ENCODE assay signal across 9 cellular contexts in genomic region chr16:85055503-85056210, GRCh38. TPM values are rescaled to one million over a fixed set of nuclear protein-coding genes. Genes with fewer than 3 reads are reported as not detected.
DNase-seq lines count a peak whose midpoint lies in the region; ATAC-seq, FAIRE-seq and TF ChIP-seq lines count a peak whose summit lies in the region.
"Had no signal": no experiment of that assay in that cellular context is flagged by ENCODE, and none has a peak within 500 bp of the region (broad histone marks: within the 10 kb centered on the region; RNA-seq: fewer than 3 reads in every experiment).

No MANE protein-coding gene starts in this region.

- peak; percentile 83 for ATAC-seq in GM19328 (IDR thresholded peaks at IDR 0.05; ENCODE audit: unreplicated experiment)
- peak; percentile 64 for ATAC-seq in HG03469 (IDR thresholded peaks at IDR 0.05; ENCODE audit: unreplicated experiment)
- ATAC-seq in WTC11, result no peak

- CTCF ChIA-PET in WTC11 (lab: Charles Lee), result interaction anchor here (0.6 to 2.8 kb wide), 26 partner anchors 9 to 198 kb away, joined by 3 to 38 read pairs (median 4); partner anchors contain the start of gene KIAA0513

- no peaks in the 10 kb centered on the region for H3K9me3 Mint-ChIP-seq in WTC11

- POLR2A ChIA-PET in WTC11 (lab: Charles Lee), result no interaction called here

- no peaks in the 10 kb centered on the region for H3K36me3 ChIP-seq in bronchial epithelial cell (ENCODE audit: control insufficient read depth, insufficient read depth, low read length)

- no peak for FAIRE-seq in bronchial epithelial cell (lab: Jason Lieb, UNC)
- FAIRE-seq: islet of Langerhans had no signal

- TF ChIP-seq CTCF in WTC11 (IDR thresholded peaks at IDR 0.05) (no peak), bronchial epithelial cell (IDR thresholded peaks at IDR 0.05; ENCODE audit: insufficient read depth, low read length, severe bottlenecking) (no peak)

- H3K36me3 Mint-ChIP-seq in WTC11, result no peaks in the 10 kb centered on the region

- H3K4me3 ChIP-seq in bronchial epithelial cell (ENCODE audit: low read depth, low read length), result no peak overlapping the region

- no peak overlapping the region for H3K4me3 Mint-ChIP-seq in WTC11

- H3K27ac Mint-ChIP-seq in WTC11, result peak overlapping the region; percentile 1; the same call in 1 of the 2 replicates

- no peaks in the 10 kb centered on the region for H3K27me3 ChIP-seq in bronchial epithelial cell (ENCODE audit: control insufficient read depth, insufficient read depth, low read length)

- DNase-seq in WTC11 (ENCODE audit: low spot score) (no peak), bronchial epithelial cell (ENCODE audit: low read depth) (peak; percentile 17), lung microvascular endothelial cell (ENCODE audit: low read depth in 2 of 2) (peak; percentile 24 to 73), DMS153 (lab: John Stamatoyannopoulos, UW) (no peak), HK-2 (ENCODE audit: unreplicated experiment) (no peak)
- peak; percentile 36 for DNase-seq in stimulated activated CD8-positive, alpha-beta memory T cell treated with anti-CD3 and anti-CD28 coated beads, Interleukin-12 subunit alpha, Interleukin-12 subunit beta, amount 100 ng/mL, for 24 hours (ENCODE audit: extremely low read depth)

- peaks cover 17% of the 10 kb centered on the region for H3K4me1 Mint-ChIP-seq in WTC11

- H3K27me3 Mint-ChIP-seq in WTC11 (ENCODE audit: low read depth), result peaks cover 4% of the 10 kb centered on the region; the same call in 1 of the 2 replicates

TF ChIP-seq in WTC11, 78 proteins besides CTCF, POLR2A, EP300 and RAD21:
- peak; percentile 72 for TF ChIP-seq GABPB1 (CRISPR knock-in tag; IDR thresholded peaks at IDR 0.05)
- TF ChIP-seq IRF1 (CRISPR knock-in tag; IDR thresholded peaks at IDR 0.05), result no peak

RNA-seq across cellular contexts. Expression of gene KIAA0513, which starts 28.1 kb away (rescaled TPM):
- total RNA-seq in WTC11 (2021), result 6.4 to 7.8 TPM (median 7.3 TPM) in 3 replicates
- 7.1 and 9.3 TPM in 2 replicates for total RNA-seq in bronchial epithelial cell
- total RNA-seq in lung microvascular endothelial cell, result 14.4 and 20.8 TPM in 2 replicates

RNA-seq across cellular contexts. Expression of gene ZDHHC7, which starts 44.3 kb away (rescaled TPM):
- total RNA-seq in WTC11 (2021) (35.7 to 38.7 TPM (median 38.1 TPM) in 3 replicates), bronchial epithelial cell (59.1 and 68.7 TPM in 2 replicates), lung microvascular endothelial cell (27.7 and 32.9 TPM in 2 replicates)

RNA-seq across cellular contexts. Expression of gene CIBAR2, which starts 56.6 kb away (rescaled TPM):
- not detected in 3 replicates for total RNA-seq in WTC11 (2021)
- total RNA-seq in bronchial epithelial cell, result not detected in 2 replicates
- total RNA-seq in lung microvascular endothelial cell, result not detected in 2 replicates

Comparison
In these comparisons a context has a peak if more than half of its experiments do, and no peak if none do; other contexts are left out.
1. DNase-seq: peak in bronchial epithelial cell (single experiment), lung microvascular endothelial cell (2 of 2) and stimulated activated CD8-positive, alpha-beta memory T cell treated with anti-CD3 and anti-CD28 coated beads, Interleukin-12 subunit alpha, Interleukin-12 subunit beta, amount 100 ng/mL, for 24 hours (single experiment); none in WTC11 (single experiment), DMS153 (single experiment) and HK-2 (single experiment).